1 cellular context compared by ENCODE assay signal in genomic region chr11:111565111-111565720, GRCh38.
A peak's percentile ranks its signal among the peaks of the same experiment; 100 is the strongest.
TF ChIP-seq lines count a peak whose summit lies in the region.

No MANE protein-coding gene starts in this region.

TF ChIP-seq in IMR-90, 13 proteins besides CTCF, POLR2A, EP300 and RAD21:
- TF ChIP-seq ELK1 (IDR thresholded peaks at IDR 0.05; ENCODE audit: borderline replicate concordance, low read depth, low read length) (no peak), MXI1 (IDR thresholded peaks at IDR 0.05; ENCODE audit: borderline replicate concordance, low read depth, low read length) (no peak), SMC3 (IDR thresholded peaks at IDR 0.05; ENCODE audit: low read depth, low read length) (peak; percentile 92), RCOR1 (IDR thresholded peaks at IDR 0.05; ENCODE audit: insufficient replicate concordance, low read length) (no peak), CEBPB (IDR thresholded peaks at IDR 0.05; ENCODE audit: low read depth, low read length) (peak; percentile 83), MAFK (IDR thresholded peaks at IDR 0.05; ENCODE audit: low read depth, low read length) (peak; percentile 98), BHLHE40 (IDR thresholded peaks at IDR 0.05; ENCODE audit: low read depth, low read length) (no peak), MAZ (IDR thresholded peaks at IDR 0.05; ENCODE audit: borderline replicate concordance, low read depth, low read length) (no peak), CHD1 (IDR thresholded peaks at IDR 0.05; ENCODE audit: low read depth, low read length) (no peak), USF2 (IDR thresholded peaks at IDR 0.05; ENCODE audit: low read depth, low read length) (no peak), RFX5 (IDR thresholded peaks at IDR 0.05; ENCODE audit: low read depth, low read length) (no peak), NFE2L2 (IDR thresholded peaks at IDR 0.05; ENCODE audit: low read depth, low read length) (peak; percentile 24; the same call in 1 of the 2 replicates)
